ENCODE assay signal across 20 cellular contexts in genomic region chrX:13254870-13255269, GRCh38.
DNase-seq lines count a peak whose midpoint lies in the region; ATAC-seq, FAIRE-seq and TF ChIP-seq lines count a peak whose summit lies in the region.
"Had no signal": no experiment of that assay in that cellular context is flagged by ENCODE, and none has a peak within 500 bp of the region (broad histone marks: within the 10 kb centered on the region; RNA-seq: fewer than 3 reads in every experiment).

No MANE protein-coding gene starts in this region.

- in situ Hi-C loops in GM12878 (cut with MboI) (loop anchor here (5.0 to 10.0 kb wide), 3 partner anchors 163 to 303 kb away; no protein-coding TSS in a partner anchor), G401 (cut with HindIII; ENCODE audit: low sequenced_read_pairs) (no loop called here)

- H3K36me3 Mint-ChIP-seq in activated T-cell treated with anti-CD3 and anti-CD28 coated beads, Interleukin-2, amount 50 U/mL, for 72 hours (ENCODE audit: insufficient read depth in 2 of 2) = peaks cover 2 to 4% of the 10 kb centered on the region in 2 donors

- H3K4me1 Mint-ChIP-seq in activated T-cell treated with anti-CD3 and anti-CD28 coated beads, Interleukin-2, amount 50 U/mL, for 72 hours (ENCODE audit: low read depth) = peaks cover 42% of the 10 kb centered on the region
- H3K4me1 Mint-ChIP-seq in stimulated activated naive CD8-positive, alpha-beta T cell treated with anti-CD3 and anti-CD28 coated beads, Interleukin-15, amount 100 ng/mL, for 72 hours = peaks cover 49% of the 10 kb centered on the region

- no peak for TF ChIP-seq POLR2A in GM12878 (IDR thresholded peaks at IDR 0.05; ENCODE audit: low read depth, low read length)

- H3K36me3 ChIP-seq in MM.1S (replicated peaks; ENCODE audit: insufficient read depth, low read length) (no peaks in the 10 kb centered on the region), GM12878 (ENCODE audit: control insufficient read depth in 2 of 2, insufficient read depth in 2 of 2, low read length in 1 of 2) (no peaks in the 10 kb centered on the region)
- H3K36me3 ChIP-seq: cardiac muscle cell, SJSA1, transverse colon had no signal

- H3K4me3 ChIP-seq in MM.1S (ENCODE audit: low read length) (no peak overlapping the region), GM12878 (no peak overlapping the region)
- H3K4me3 ChIP-seq: cardiac muscle cell, lung, PC-9, SJSA1, skin epidermis, transverse colon had no signal

- TF ChIP-seq EP300 in GM12878 (IDR thresholded peaks at IDR 0.05; ENCODE audit: borderline replicate concordance in 1 of 2, control insufficient read depth in 1 of 2, low read depth in 2 of 2, low read length in 2 of 2) = no peak

- ATAC-seq in activated T-cell treated with anti-CD3 and anti-CD28 coated beads, Interleukin-2, amount 50 U/mL, for 72 hours (replicated peaks in 1 of 2) = peak; percentile 44 to 51
- no peak for ATAC-seq in GM12878
- peak; percentile 48 for ATAC-seq in stimulated activated naive CD8-positive, alpha-beta T cell treated with anti-CD3 and anti-CD28 coated beads, Interleukin-15, amount 100 ng/mL, for 72 hours
- ATAC-seq in HG02938 (IDR thresholded peaks at IDR 0.05; ENCODE audit: unreplicated experiment) = no peak

- no peaks in the 10 kb centered on the region for H3K79me2 ChIP-seq in MM.1S (ENCODE audit: low read length)
- H3K79me2 ChIP-seq in GM12878 (ENCODE audit: control insufficient read depth, insufficient read depth, low read length) = no peaks in the 10 kb centered on the region

- RAD21 ChIA-PET in GM12878 (lab: Charles Lee; ENCODE audit: unreplicated experiment) = interaction anchor here (0.7 to 7.4 kb wide), 33 partner anchors 9 to 391 kb away, joined by 3 to 242 read pairs (median 4); no protein-coding TSS in a partner anchor

- no peaks in the 10 kb centered on the region for H4K20me1 ChIP-seq in MM.1S (ENCODE audit: insufficient read depth, low read length)
- H4K20me1 ChIP-seq in GM12878 (ENCODE audit: control insufficient read depth, insufficient read depth) = no peaks in the 10 kb centered on the region

- H3K9me3 ChIP-seq in MM.1S (replicated peaks; ENCODE audit: insufficient read depth, low read length) (no peaks in the 10 kb centered on the region), GM12878 (replicated peaks; ENCODE audit: control insufficient read depth, insufficient read depth, low read length) (peaks cover 18% of the 10 kb centered on the region)
- H3K9me3 ChIP-seq: SJSA1, transverse colon had no signal

- SMC1A ChIA-PET in GM12878 (lab: Charles Lee; ENCODE audit: uncharacterized antibody, unreplicated experiment) = interaction anchor here (0.8 to 7.7 kb wide), 48 partner anchors 8 to 440 kb away, joined by 3 to 153 read pairs (median 5); no protein-coding TSS in a partner anchor

- H3K27ac ChIP-seq in MM.1S (ENCODE audit: low read length) (peak overlapping the region; percentile 78), GM12878 (ENCODE audit: control insufficient read depth, insufficient read depth) (peak overlapping the region; percentile 92)
- H3K27ac ChIP-seq: cardiac muscle cell, SJSA1, skin epidermis, transverse colon had no signal

- H3K9me3 Mint-ChIP-seq in activated T-cell treated with anti-CD3 and anti-CD28 coated beads, Interleukin-2, amount 50 U/mL, for 72 hours = peaks cover 0 to 5% of the 10 kb centered on the region in 2 donors
- peaks cover 5 to 15% of the 10 kb centered on the region in 2 donors for H3K9me3 Mint-ChIP-seq in stimulated activated naive CD8-positive, alpha-beta T cell treated with anti-CD3 and anti-CD28 coated beads, Interleukin-15, amount 100 ng/mL, for 72 hours

- H3K9ac ChIP-seq in MM.1S (ENCODE audit: low read length) (no peak overlapping the region), GM12878 (ENCODE audit: control insufficient read depth, insufficient read depth, low read length) (peak overlapping the region; percentile 59)

- POLR2A ChIA-PET in GM12878 (lab: Charles Lee) = interaction anchor here (0.5 to 5.6 kb wide), 16 partner anchors 9 to 308 kb away, joined by 3 to 49 read pairs (median 4); no protein-coding TSS in a partner anchor

- no peak overlapping the region for H2AFZ ChIP-seq in MM.1S (ENCODE audit: low read length)
- no peak overlapping the region; the same call in 1 of the 2 replicates for H2AFZ ChIP-seq in GM12878 (ENCODE audit: control insufficient read depth, low read depth, low read length)
- H2AFZ ChIP-seq: PC-9 had no signal

- FAIRE-seq in GM12878 (lab: Jason Lieb, UNC) = no peak

- no peak overlapping the region for H3K27ac Mint-ChIP-seq in activated T-cell treated with anti-CD3 and anti-CD28 coated beads, Interleukin-2, amount 50 U/mL, for 72 hours
- H3K27ac Mint-ChIP-seq in stimulated activated naive CD8-positive, alpha-beta T cell treated with anti-CD3 and anti-CD28 coated beads, Interleukin-15, amount 100 ng/mL, for 72 hours = no peak overlapping the region
- H3K27ac Mint-ChIP-seq: activated CD4-positive, alpha-beta T cell treated with anti-CD3 and anti-CD28 coated beads, Interleukin-2, amount 10 ng/mL, durations not matched to agents 7 days and 5 days had no signal

- TF ChIP-seq RAD21 in GM12878 (IDR thresholded peaks at IDR 0.05; ENCODE audit: insufficient read depth, low read depth, low read length) = no peak

- WGBS in GM12878 (ENCODE audit: insufficient coverage, insufficient replicate concordance, low lambda C conversion rate, missing lambda C conversion rate) = 100% methylated on average over 3 of the region's 3 CpGs

- no peak for DNase-seq in activated T-cell treated with anti-CD3 and anti-CD28 coated beads, Interleukin-2, amount 50 U/mL, for 72 hours
- no peak for DNase-seq in activated T-cell treated with anti-CD3 and anti-CD28 coated beads, Interleukin-2, amount 50 U/mL, for 1 hour
- DNase-seq in MM.1S (no peak), GM12878 (ENCODE audit: low read depth, low spot score) (no peak), G401 (ENCODE audit: low spot score) (no peak), epidermal melanocyte (ENCODE audit: insufficient read length, low spot score) (no peak)
- DNase-seq in stimulated activated naive CD8-positive, alpha-beta T cell treated with anti-CD3 and anti-CD28 coated beads, Interleukin-15, amount 100 ng/mL, for 72 hours = no peak
- DNase-seq: activated CD4-positive, alpha-beta T cell treated with anti-CD3 and anti-CD28 coated beads, Interleukin-2, amount 10 ng/mL, durations not matched to agents 7 days and 5 days; cortex of kidney; NCI-H1105 treated with DMSO at 0.1 percent for 48 hours; NCI-H2029 treated with DMSO at 0.1 percent for 48 hours; NCI-H345; stimulated activated CD4-positive, alpha-beta T cell treated with anti-CD3 and anti-CD28 coated beads, Interleukin-2, amount 100 ng/mL, for 48 hours had no signal

- H3K27me3 ChIP-seq in MM.1S (replicated peaks; ENCODE audit: insufficient read depth, low read length) = no peaks in the 10 kb centered on the region
- no peaks in the 10 kb centered on the region for H3K27me3 ChIP-seq in GM12878 (replicated peaks in 1 of 2; ENCODE audit: control insufficient read depth in 2 of 2, insufficient read depth in 2 of 2, low read length in 1 of 2)
- H3K27me3 ChIP-seq: cardiac muscle cell, SJSA1, transverse colon had no signal

- peaks cover 22% of the 10 kb centered on the region for H3F3A ChIP-seq in MM.1S (ENCODE audit: insufficient read depth, low read length)

- BruUV-seq in GM12878 (replicated peaks; lab: Mats Ljungman, UMichigan) = no TSS peak

- H3K4me1 ChIP-seq in MM.1S (ENCODE audit: low read length) (peaks cover 50% of the 10 kb centered on the region), GM12878 (ENCODE audit: control insufficient read depth, insufficient read depth, low read length) (peaks cover 58% of the 10 kb centered on the region)
- H3K4me1 ChIP-seq: transverse colon had no signal

- peaks cover 25% of the 10 kb centered on the region for H3K27me3 Mint-ChIP-seq in activated T-cell treated with anti-CD3 and anti-CD28 coated beads, Interleukin-2, amount 50 U/mL, for 72 hours (ENCODE audit: low read depth)
- no peaks in the 10 kb centered on the region for H3K27me3 Mint-ChIP-seq in stimulated activated naive CD8-positive, alpha-beta T cell treated with anti-CD3 and anti-CD28 coated beads, Interleukin-15, amount 100 ng/mL, for 72 hours
- H3K27me3 Mint-ChIP-seq: activated CD4-positive, alpha-beta T cell treated with anti-CD3 and anti-CD28 coated beads, Interleukin-2, amount 10 ng/mL, durations not matched to agents 7 days and 5 days had no signal

- CTCF ChIA-PET in GM12878 (lab: Yijun Ruan, JAX) = interaction anchor here (0.6 to 6.5 kb wide), 29 partner anchors 9 to 554 kb away, joined by 3 to 143 read pairs (median 4); no protein-coding TSS in a partner anchor

- peak overlapping the region; percentile 31; the same call in 1 of the 2 replicates for H3K4me2 ChIP-seq in MM.1S (ENCODE audit: low read depth, low read length)
- 0 out of 2 replicates have a peak overlapping the region, but pooled peaks have one; percentile 1 for H3K4me2 ChIP-seq in GM12878 (ENCODE audit: control insufficient read depth, insufficient read depth)
- H3K4me2 ChIP-seq: PC-9 had no signal

- no peaks in the 10 kb centered on the region for H3K9me2 ChIP-seq in MM.1S (replicated peaks; ENCODE audit: insufficient read depth, low read length)

- intact Hi-C loops in GM12878 (cut with micrococcal nuclease; ENCODE audit: unreplicated experiment) = loop anchor here (1.0 to 10.0 kb wide), 4 partner anchors 127 to 440 kb away; partner anchors contain the start of gene TCEANC

- H3K4me3 Mint-ChIP-seq in activated T-cell treated with anti-CD3 and anti-CD28 coated beads, Interleukin-2, amount 50 U/mL, for 72 hours = peak overlapping the region in 1 of 2 donors; percentile 31
- peak overlapping the region in 1 of 2 donors; percentile 26 for H3K4me3 Mint-ChIP-seq in stimulated activated naive CD8-positive, alpha-beta T cell treated with anti-CD3 and anti-CD28 coated beads, Interleukin-15, amount 100 ng/mL, for 72 hours
- H3K4me3 Mint-ChIP-seq: activated CD4-positive, alpha-beta T cell treated with anti-CD3 and anti-CD28 coated beads, Interleukin-2, amount 10 ng/mL, durations not matched to agents 7 days and 5 days had no signal

- TF ChIP-seq CTCF in MM.1S (IDR thresholded peaks at IDR 0.05; ENCODE audit: low read length) (no peak), GM12878 (IDR thresholded peaks at IDR 0.05 in 2 of 3, conservative IDR thresholded peaks at IDR 0.05 in 1 of 3; ENCODE audit: control insufficient read depth in 2 of 3, extremely low read depth in 1 of 3, insufficient read depth in 1 of 3, low read depth in 3 of 3, low read length in 3 of 3) (no peak)

TF ChIP-seq in GM12878, 131 proteins besides CTCF, POLR2A, EP300 and RAD21:
- TF ChIP-seq RUNX3 (IDR thresholded peaks at IDR 0.05; ENCODE audit: low read length) (peak; percentile 58), ETV6 (conservative IDR thresholded peaks at IDR 0.05 in 1 of 2, IDR thresholded peaks at IDR 0.05 in 1 of 2; ENCODE audit: borderline replicate concordance in 1 of 2, low read depth in 1 of 2) (no peak)

Comparison
In these comparisons a context has a peak if more than half of its experiments do, and no peak if none do; other contexts are left out.
1. ATAC-seq: peak in activated T-cell treated with anti-CD3 and anti-CD28 coated beads, Interleukin-2, amount 50 U/mL, for 72 hours (2 of 2) and stimulated activated naive CD8-positive, alpha-beta T cell treated with anti-CD3 and anti-CD28 coated beads, Interleukin-15, amount 100 ng/mL, for 72 hours (single experiment); none in GM12878 (single experiment) and HG02938 (single experiment).